ENCODE assay signal across 9 cellular contexts in genomic region chr1:111215285-111215684, GRCh38. TPM values are rescaled to one million over a fixed set of nuclear protein-coding genes. Genes with fewer than 3 reads are reported as not detected.
DNase-seq lines count a peak whose midpoint lies in the region; FAIRE-seq and TF ChIP-seq lines count a peak whose summit lies in the region.
"Not testable (repeated sequence)": the region's sequence is repeated elsewhere in the genome, so short reads cannot be mapped to it uniquely, and the experiment has no call there.
"Had no signal": no experiment of that assay in that cellular context is flagged by ENCODE, and none has a peak within 500 bp of the region (broad histone marks: within the 10 kb centered on the region; RNA-seq: fewer than 3 reads in every experiment).

No MANE protein-coding gene starts in this region.

- H3K4me2 ChIP-seq in mesendoderm (ENCODE audit: low read length): not testable (repeated sequence)

- WGBS in mesendoderm (ENCODE audit: extremely low coverage, insufficient coverage, low lambda C conversion rate): no CpG with 5 or more reads among the region's 2 CpGs
- 69 to 89% (median 76%) methylated on average over 2 of the region's 2 CpGs for WGBS in small intestine, 3 donors

- not testable (repeated sequence) for BruUV-seq in MCF 10A (replicated peaks; lab: Mats Ljungman, UMichigan)

- peak overlapping the region; percentile 34 for H3K27ac ChIP-seq in CD8-positive, alpha-beta memory T cell (ENCODE audit: low read depth, low read length)
- peak overlapping the region; percentile 99 for H3K27ac ChIP-seq in KOPT-K1 (ENCODE audit: low read depth, low read length, poor library complexity, severe bottlenecking)
- H3K27ac ChIP-seq in WERI-Rb-1: peak overlapping the region; percentile 75
- H3K27ac ChIP-seq in mesendoderm (ENCODE audit: low read depth, low read length): not testable (repeated sequence)
- H3K27ac ChIP-seq in small intestine (ENCODE audit: low read depth in 1 of 2, low read length in 1 of 2): peak overlapping the region; percentile 69 to 89

- H3K4me1 Mint-ChIP-seq in CD8-positive, alpha-beta memory T cell: peaks cover 77 to 90% (median 88%) of the 10 kb centered on the region in 3 donors
- H3K4me1 Mint-ChIP-seq in activated T-helper 1 cell treated with anti-CD3 and anti-CD28 coated beads, Interleukin-12 subunit alpha, Interleukin-12 subunit beta, Interleukin-2, Interleukin-4 antibody, amounts not matched to agents 30 ng/mL and 10 ng/mL and 1 ng/mL, durations not matched to agents 14 hours and 24 hours and 36 hours (ENCODE audit: low read depth): peaks cover 88% of the 10 kb centered on the region
- H3K4me1 Mint-ChIP-seq in MCF 10A (ENCODE audit: insufficient read depth, unreplicated experiment): peaks cover 14% of the 10 kb centered on the region

- not testable (repeated sequence) for H4K5ac ChIP-seq in mesendoderm (ENCODE audit: low read length)

- CTCF ChIA-PET in CD8-positive, alpha-beta memory T cell (lab: Charles Lee): interaction anchor here (1.2 to 10.7 kb wide), 8 partner anchors 8 to 340 kb away, joined by 3 to 252 read pairs (median 5); partner anchors contain the start of gene DENND2D
- CTCF ChIA-PET in MCF 10A (lab: Yijun Ruan, JAX): interaction anchor here (0.6 to 1.1 kb wide), 3 partner anchors 14 to 545 kb away, joined by 3 to 4 read pairs (median 3); no protein-coding TSS in a partner anchor

- not testable (repeated sequence) for H3K9me3 ChIP-seq in CD8-positive, alpha-beta memory T cell (ENCODE audit: low read length); KOPT-K1 (ENCODE audit: insufficient read depth, low read length, poor library complexity, severe bottlenecking); WERI-Rb-1 (ENCODE audit: severe bottlenecking); small intestine (ENCODE audit: control insufficient read depth, low read depth)

- not testable (repeated sequence) for H3K27me3 Mint-ChIP-seq in CD8-positive, alpha-beta memory T cell; activated T-helper 1 cell treated with anti-CD3 and anti-CD28 coated beads, Interleukin-12 subunit alpha, Interleukin-12 subunit beta, Interleukin-2, Interleukin-4 antibody, amounts not matched to agents 30 ng/mL and 10 ng/mL and 1 ng/mL, durations not matched to agents 14 hours and 24 hours and 36 hours (ENCODE audit: insufficient read depth); MCF 10A (ENCODE audit: insufficient read depth, unreplicated experiment)

- H2BK15ac ChIP-seq in mesendoderm (replicated peaks; ENCODE audit: low read depth): not testable (repeated sequence)

- not testable (repeated sequence) for H3K79me1 ChIP-seq in mesendoderm (ENCODE audit: low read length)

- peak overlapping the region; percentile 95 to 99 (median 97) for H3K27ac Mint-ChIP-seq in CD8-positive, alpha-beta memory T cell
- H3K27ac Mint-ChIP-seq in activated T-helper 1 cell treated with anti-CD3 and anti-CD28 coated beads, Interleukin-12 subunit alpha, Interleukin-12 subunit beta, Interleukin-2, Interleukin-4 antibody, amounts not matched to agents 30 ng/mL and 10 ng/mL and 1 ng/mL, durations not matched to agents 14 hours and 24 hours and 36 hours: peak overlapping the region; percentile 94
- peak overlapping the region; percentile 91 for H3K27ac Mint-ChIP-seq in MCF 10A (ENCODE audit: low read depth, unreplicated experiment)

- peak overlapping the region; percentile 99 for H3K18ac ChIP-seq in mesendoderm (ENCODE audit: low read length)

- not testable (repeated sequence) for H3K36me3 Mint-ChIP-seq in CD8-positive, alpha-beta memory T cell; activated T-helper 1 cell treated with anti-CD3 and anti-CD28 coated beads, Interleukin-12 subunit alpha, Interleukin-12 subunit beta, Interleukin-2, Interleukin-4 antibody, amounts not matched to agents 30 ng/mL and 10 ng/mL and 1 ng/mL, durations not matched to agents 14 hours and 24 hours and 36 hours (ENCODE audit: low read depth); MCF 10A (ENCODE audit: insufficient read depth, unreplicated experiment)

- TF ChIP-seq CTCF in WERI-Rb-1 (IDR thresholded peaks at IDR 0.05; ENCODE audit: low read depth, low read length); MCF 10A (IDR thresholded peaks at IDR 0.05; ENCODE audit: unreplicated experiment): not testable (repeated sequence)

- DNase-seq in CD8-positive, alpha-beta memory T cell; WERI-Rb-1; activated T-helper 1 cell treated with anti-CD3 and anti-CD28 coated beads, Interleukin-12 subunit alpha, Interleukin-12 subunit beta, Interleukin-2, Interleukin-4 antibody, amounts not matched to agents 30 ng/mL and 10 ng/mL and 1 ng/mL, durations not matched to agents 14 hours and 24 hours and 36 hours (ENCODE audit: low spot score); MCF 10A (ENCODE audit: unreplicated experiment); mesendoderm; small intestine: not testable (repeated sequence)

- not testable (repeated sequence) for FAIRE-seq in small intestine (lab: Jason Lieb, UNC)

- peaks cover 0 to 25% (median 2%) of the 10 kb centered on the region in 5 donors for H3K9me3 Mint-ChIP-seq in CD8-positive, alpha-beta memory T cell
- not testable (repeated sequence) for H3K9me3 Mint-ChIP-seq in activated T-helper 1 cell treated with anti-CD3 and anti-CD28 coated beads, Interleukin-12 subunit alpha, Interleukin-12 subunit beta, Interleukin-2, Interleukin-4 antibody, amounts not matched to agents 30 ng/mL and 10 ng/mL and 1 ng/mL, durations not matched to agents 14 hours and 24 hours and 36 hours; MCF 10A (ENCODE audit: unreplicated experiment)

- H4K8ac ChIP-seq in mesendoderm (ENCODE audit: low read depth, low read length): not testable (repeated sequence)

- H3K4ac ChIP-seq in mesendoderm (ENCODE audit: low read depth, low read length): not testable (repeated sequence)

- intact Hi-C loops in activated T-helper 1 cell treated with anti-CD3 and anti-CD28 coated beads, Interleukin-12 subunit alpha, Interleukin-12 subunit beta, Interleukin-2, Interleukin-4 antibody, amounts not matched to agents 30 ng/mL and 10 ng/mL and 1 ng/mL, durations not matched to agents 14 hours and 24 hours and 36 hours (cut with micrococcal nuclease): loop anchor here (5.0 kb wide), 2 partner anchors 253 to 407 kb away; partner anchors contain the start of gene LRIF1
- intact Hi-C loops in MCF 10A (cut with micrococcal nuclease): not testable (repeated sequence)

- POLR2A ChIA-PET in CD8-positive, alpha-beta memory T cell (lab: Charles Lee): interaction anchor here (0.6 to 11.1 kb wide), 15 partner anchors 8 to 539 kb away, joined by 3 to 259 read pairs (median 4); partner anchors contain the start of genes CEPT1, CHI3L2, DENND2D and DRAM2
- POLR2A ChIA-PET in MCF 10A (lab: Yijun Ruan, JAX): interaction anchor here (0.5 to 1.8 kb wide), 3 partner anchors 13 to 208 kb away, joined by 3 to 8 read pairs (median 4); no protein-coding TSS in a partner anchor

- H3K4me3 Mint-ChIP-seq in CD8-positive, alpha-beta memory T cell: peak overlapping the region; percentile 63 to 77 (median 70)
- H3K4me3 Mint-ChIP-seq in activated T-helper 1 cell treated with anti-CD3 and anti-CD28 coated beads, Interleukin-12 subunit alpha, Interleukin-12 subunit beta, Interleukin-2, Interleukin-4 antibody, amounts not matched to agents 30 ng/mL and 10 ng/mL and 1 ng/mL, durations not matched to agents 14 hours and 24 hours and 36 hours: peak overlapping the region; percentile 64
- not testable (repeated sequence) for H3K4me3 Mint-ChIP-seq in MCF 10A (ENCODE audit: unreplicated experiment)

- H3K23ac ChIP-seq in mesendoderm (ENCODE audit: low read length): not testable (repeated sequence)

- not testable (repeated sequence) for H3K79me2 ChIP-seq in mesendoderm (ENCODE audit: control insufficient read depth, insufficient read depth, low read length)

- not testable (repeated sequence) for H2AK5ac ChIP-seq in mesendoderm (ENCODE audit: low read length)

- H3K56ac ChIP-seq in mesendoderm (ENCODE audit: low read length): peak overlapping the region; percentile 6

- H2BK120ac ChIP-seq in mesendoderm (ENCODE audit: low read depth, low read length): peak overlapping the region; percentile 93

- not testable (repeated sequence) for H3K27me3 ChIP-seq in CD8-positive, alpha-beta memory T cell (ENCODE audit: insufficient read depth, low read length, poor library complexity, severe bottlenecking); WERI-Rb-1 (ENCODE audit: insufficient read depth, low read depth, severe bottlenecking); mesendoderm (ENCODE audit: insufficient read depth, low read length, poor library complexity); small intestine (ENCODE audit: control insufficient read depth in 2 of 2, insufficient read depth in 2 of 2, low read length in 2 of 2)

- H3K36me3 ChIP-seq in CD8-positive, alpha-beta memory T cell (ENCODE audit: insufficient read depth, low read length); KOPT-K1 (ENCODE audit: insufficient read depth, low read length); WERI-Rb-1; mesendoderm (ENCODE audit: control insufficient read depth, insufficient read depth, low read length); small intestine (ENCODE audit: control insufficient read depth in 2 of 2, insufficient read depth in 2 of 2, low read length in 2 of 2): not testable (repeated sequence)

- H3K9ac ChIP-seq in mesendoderm (ENCODE audit: low read length): not testable (repeated sequence)

- H3K4me3 ChIP-seq in CD8-positive, alpha-beta memory T cell (ENCODE audit: low read length): peak overlapping the region; percentile 46
- H3K4me3 ChIP-seq in WERI-Rb-1 (ENCODE audit: low read depth, low read length); mesendoderm (ENCODE audit: low read length); small intestine (ENCODE audit: low read depth in 1 of 2, low read length in 2 of 2): not testable (repeated sequence)

- peaks cover 78% of the 10 kb centered on the region for H3K4me1 ChIP-seq in CD8-positive, alpha-beta memory T cell (ENCODE audit: insufficient read depth, low read length)
- peaks cover 14% of the 10 kb centered on the region for H3K4me1 ChIP-seq in mesendoderm (ENCODE audit: control insufficient read depth, low read depth, low read length)
- H3K4me1 ChIP-seq in small intestine (ENCODE audit: control insufficient read depth in 2 of 2, insufficient read depth in 1 of 2, low read depth in 1 of 2, low read length in 1 of 2): not testable (repeated sequence)

- not testable (repeated sequence) for H2BK5ac ChIP-seq in mesendoderm (ENCODE audit: low read length)

RNA-seq across cellular contexts. Expression of gene CHI3L2, which starts 12.2 kb away (rescaled TPM):
- total RNA-seq in CD8-positive, alpha-beta memory T cell: 1 to 10 TPM; 1.6 to 1.9 TPM
- 20.8 TPM for polyA plus RNA-seq in CD8-positive, alpha-beta memory T cell
- 2.8 and 4.0 TPM in 2 replicates for total RNA-seq in activated T-helper 1 cell treated with anti-CD3 and anti-CD28 coated beads, Interleukin-12 subunit alpha, Interleukin-12 subunit beta, Interleukin-2, Interleukin-4 antibody, amounts not matched to agents 30 ng/mL and 10 ng/mL and 1 ng/mL, durations not matched to agents 14 hours and 24 hours and 36 hours
- total RNA-seq in MCF 10A (2022): 1.4 and 2.1 TPM in 2 replicates
- polyA plus RNA-seq in mesendoderm (2013, experiment 1 of 2): 0.13 TPM
- not detected for polyA plus RNA-seq in mesendoderm (2013, experiment 2 of 2)
- 1 to 10 TPM; 1.1 to 4.7 (median 1.9) TPM for polyA plus RNA-seq in small intestine
- total RNA-seq: PC-9 had no signal

RNA-seq across cellular contexts. Expression of gene DENND2D, which starts 14.8 kb away (rescaled TPM):
- 100 to 1,000 TPM; 185 to 196 TPM for total RNA-seq in CD8-positive, alpha-beta memory T cell
- 258 TPM for polyA plus RNA-seq in CD8-positive, alpha-beta memory T cell
- 205 and 206 TPM in 2 replicates for total RNA-seq in activated T-helper 1 cell treated with anti-CD3 and anti-CD28 coated beads, Interleukin-12 subunit alpha, Interleukin-12 subunit beta, Interleukin-2, Interleukin-4 antibody, amounts not matched to agents 30 ng/mL and 10 ng/mL and 1 ng/mL, durations not matched to agents 14 hours and 24 hours and 36 hours
- total RNA-seq in MCF 10A (2022): 3.9 and 6.0 TPM in 2 replicates
- polyA plus RNA-seq in mesendoderm (2013, experiment 1 of 2): 0.53 TPM
- polyA plus RNA-seq in mesendoderm (2013, experiment 2 of 2): 0.46 TPM
- polyA plus RNA-seq in small intestine: 10 to 100 TPM; 31.3 to 54.6 (median 36.7) TPM
- polyA plus RNA-seq: HepG2 had no signal

Comparison
In these comparisons a context has a peak if more than half of its experiments do, and no peak if none do; other contexts are left out.
1. RNA of gene DENND2D, which starts 14.8 kb away (total RNA-seq): 205 to 206 TPM in activated T-helper 1 cell treated with anti-CD3 and anti-CD28 coated beads, Interleukin-12 subunit alpha, Interleukin-12 subunit beta, Interleukin-2, Interleukin-4 antibody, amounts not matched to agents 30 ng/mL and 10 ng/mL and 1 ng/mL, durations not matched to agents 14 hours and 24 hours and 36 hours and 185 to 196 TPM in CD8-positive, alpha-beta memory T cell; 3.9 to 6.0 TPM in MCF 10A; every median in the first group is over 10 times any median in the second.
2. Peak in every context shown above with its lines, with median percentiles within 50 percentile points of each other: H3K27ac Mint-ChIP-seq.